In genomic region chr5:83864652-83865051, GRCh38 we compare ENCODE assay signal across 22 cellular contexts.
A peak's percentile ranks its signal among the peaks of the same experiment; 100 is the strongest.
DNase-seq lines count a peak whose midpoint lies in the region; ATAC-seq and TF ChIP-seq lines count a peak whose summit lies in the region.
"Had no signal": no experiment of that assay in that cellular context is flagged by ENCODE, and none has a peak within 500 bp of the region (broad histone marks: within the 10 kb centered on the region; RNA-seq: fewer than 3 reads in every experiment).

No MANE protein-coding gene starts in this region.

- no peak for DNase-seq in SKM-1 treated with dmso at 0.1 percent for 144 hours (lab: John Stamatoyannopoulos, UW; ENCODE audit: unreplicated experiment)
- DNase-seq in activated T-cell treated with anti-CD3 and anti-CD28 coated beads, Interleukin-2, amount 50 U/mL, for 4 hours, result no peak
- no peak for DNase-seq in stimulated activated naive CD4-positive, alpha-beta T cell (lab: John Stamatoyannopoulos, UW)
- DNase-seq in T1000 (lab: John Stamatoyannopoulos, UW), result no peak
- DNase-seq: CD4-positive, alpha-beta T cell; DND-41; GF-D8; IMR-90; Kasumi-1; NCI-H1417; NCI-H1930; NCI-H2171; Peyer's patch; Right ventricle myocardium superior; SK-N-SH had no signal

- H3K4me1 Mint-ChIP-seq in activated T-cell treated with anti-CD3 and anti-CD28 coated beads, Interleukin-2, amount 50 U/mL, for 4 hours (ENCODE audit: low read depth), result no peaks in the 10 kb centered on the region
- H3K4me1 Mint-ChIP-seq: B cell had no signal

- TF ChIP-seq POLR2A in GM18505 (IDR thresholded peaks at IDR 0.05; ENCODE audit: borderline replicate concordance, extremely low read depth, insufficient read depth, insufficient read length), result no peak

- H3K9me3 Mint-ChIP-seq in activated T-cell treated with anti-CD3 and anti-CD28 coated beads, Interleukin-2, amount 50 U/mL, for 4 hours, result no peaks in the 10 kb centered on the region
- H3K9me3 Mint-ChIP-seq: CD4-positive, alpha-beta T cell; T-helper 1 cell treated with Interleukin-12 subunit alpha and Interleukin-12 subunit beta and Interleukin-4 antibody, amounts not matched to agents 30 μg/mL and 1 μg/mL, for 36 hours had no signal

- ATAC-seq in GM18505 (IDR thresholded peaks at IDR 0.05; ENCODE audit: unreplicated experiment) (peak; percentile 65), GM21529 (IDR thresholded peaks at IDR 0.05; ENCODE audit: unreplicated experiment) (peak; percentile 58), HG02938 (IDR thresholded peaks at IDR 0.05; ENCODE audit: unreplicated experiment) (peak; percentile 32), HG03520 (IDR thresholded peaks at IDR 0.05; ENCODE audit: unreplicated experiment) (peak; percentile 48)
- no peak for ATAC-seq in activated T-cell treated with anti-CD3 and anti-CD28 coated beads, Interleukin-2, amount 50 U/mL, for 4 hours
- ATAC-seq: HCT116 had no signal

- H3K36me3 Mint-ChIP-seq in activated T-cell treated with anti-CD3 and anti-CD28 coated beads, Interleukin-2, amount 50 U/mL, for 4 hours (ENCODE audit: insufficient read depth), result no peaks in the 10 kb centered on the region

- no peaks in the 10 kb centered on the region for H3K27me3 Mint-ChIP-seq in activated T-cell treated with anti-CD3 and anti-CD28 coated beads, Interleukin-2, amount 50 U/mL, for 4 hours (ENCODE audit: low read depth)
- H3K27me3 Mint-ChIP-seq: B cell; CD4-positive, alpha-beta T cell had no signal

- H3K4me3 Mint-ChIP-seq in activated T-cell treated with anti-CD3 and anti-CD28 coated beads, Interleukin-2, amount 50 U/mL, for 4 hours, result no peak overlapping the region
- H3K4me3 Mint-ChIP-seq: B cell; CD4-positive, alpha-beta T cell; T-helper 1 cell treated with Interleukin-12 subunit alpha and Interleukin-12 subunit beta and Interleukin-4 antibody, amounts not matched to agents 30 μg/mL and 1 μg/mL, for 36 hours had no signal

Comparison
In these comparisons a context has a peak if more than half of its experiments do, and no peak if none do; other contexts are left out.
1. ATAC-seq: peak in GM18505 (single experiment), GM21529 (single experiment), HG02938 (single experiment) and HG03520 (single experiment); none in activated T-cell treated with anti-CD3 and anti-CD28 coated beads, Interleukin-2, amount 50 U/mL, for 4 hours (0 of 2).